In genomic region chr12:112133418-112133817, GRCh38 we compare ENCODE assay signal across 22 cellular contexts.
"Had no signal": no experiment of that assay in that cellular context is flagged by ENCODE, and none has a peak within 500 bp of the region (broad histone marks: within the 10 kb centered on the region; RNA-seq: fewer than 3 reads in every experiment).

No MANE protein-coding gene starts in this region.

- H3K4me3 ChIP-seq: esophagus squamous epithelium, gastroesophageal sphincter, hepatocyte, pancreas, right lobe of liver, thoracic aorta, transverse colon had no signal

- H3K4me2 ChIP-seq: hepatocyte had no signal

- H3K27ac Mint-ChIP-seq: progenitor cell of endocrine pancreas; stimulated activated naive B cell treated with anti-CD40 and anti-IgM and Interleukin-4, amounts not matched to agents 10 μg/mL and 1 μg/mL and 100 μg/mL, for 72 hours had no signal

- H3K27ac ChIP-seq: gastroesophageal sphincter, hepatocyte, pancreas, right lobe of liver, thoracic aorta, transverse colon had no signal

- H3K9me3 ChIP-seq: esophagus squamous epithelium, gastroesophageal sphincter, pancreas, right lobe of liver, thoracic aorta, transverse colon had no signal

- ATAC-seq: gastroesophageal sphincter; left cardiac atrium; naive thymus-derived CD4-positive, alpha-beta T cell; pancreas; right lobe of liver; stimulated activated naive B cell treated with anti-CD40 and anti-IgM and Interleukin-4, amounts not matched to agents 10 μg/mL and 1 μg/mL and 100 μg/mL, for 72 hours; stimulated activated naive CD8-positive, alpha-beta T cell treated with anti-CD3 and anti-CD28 coated beads, Interleukin-15, amount 100 ng/mL, for 72 hours had no signal

- H3K9me3 Mint-ChIP-seq: naive thymus-derived CD4-positive, alpha-beta T cell; neural crest cell; stimulated activated naive B cell treated with anti-CD40 and anti-IgM and Interleukin-4, amounts not matched to agents 10 μg/mL and 1 μg/mL and 100 μg/mL, for 72 hours; stimulated activated naive CD8-positive, alpha-beta T cell treated with anti-CD3 and anti-CD28 coated beads, Interleukin-15, amount 100 ng/mL, for 72 hours had no signal

- FAIRE-seq: colon, kidney, pancreas had no signal

- H2AFZ ChIP-seq: hepatocyte had no signal

- DNase-seq: cerebellar nuclear complex; dermis blood vessel endothelial cell; esophagus squamous epithelium; foreskin fibroblast; glutamatergic neuron; kidney; left cardiac atrium; mammary epithelial cell; naive thymus-derived CD4-positive, alpha-beta T cell; nucleus accumbens; stimulated activated CD4-positive, alpha-beta T cell treated with anti-CD3 and anti-CD28 coated beads, Interleukin-4, amount 100 ng/mL, for 1 hour; stimulated activated naive B cell treated with anti-CD40 and anti-IgM and Interleukin-4, amounts not matched to agents 10 μg/mL and 1 μg/mL and 100 μg/mL, for 72 hours; stimulated activated naive CD8-positive, alpha-beta T cell treated with anti-CD3 and anti-CD28 coated beads, Interleukin-15, amount 100 ng/mL, for 72 hours; transverse colon had no signal

- H3K4me3 Mint-ChIP-seq: naive thymus-derived CD4-positive, alpha-beta T cell; neural crest cell; stimulated activated naive B cell treated with anti-CD40 and anti-IgM and Interleukin-4, amounts not matched to agents 10 μg/mL and 1 μg/mL and 100 μg/mL, for 72 hours; stimulated activated naive CD8-positive, alpha-beta T cell treated with anti-CD3 and anti-CD28 coated beads, Interleukin-15, amount 100 ng/mL, for 72 hours had no signal

- H3K27me3 Mint-ChIP-seq: naive thymus-derived CD4-positive, alpha-beta T cell; progenitor cell of endocrine pancreas; stimulated activated naive B cell treated with anti-CD40 and anti-IgM and Interleukin-4, amounts not matched to agents 10 μg/mL and 1 μg/mL and 100 μg/mL, for 72 hours; stimulated activated naive CD8-positive, alpha-beta T cell treated with anti-CD3 and anti-CD28 coated beads, Interleukin-15, amount 100 ng/mL, for 72 hours had no signal

- H3K4me1 Mint-ChIP-seq: neural crest cell had no signal

- H3K27me3 ChIP-seq: esophagus squamous epithelium, gastroesophageal sphincter, hepatocyte, pancreas, right lobe of liver, transverse colon had no signal
